8 cellular contexts compared by ENCODE assay signal in the genomic region with DNA sequence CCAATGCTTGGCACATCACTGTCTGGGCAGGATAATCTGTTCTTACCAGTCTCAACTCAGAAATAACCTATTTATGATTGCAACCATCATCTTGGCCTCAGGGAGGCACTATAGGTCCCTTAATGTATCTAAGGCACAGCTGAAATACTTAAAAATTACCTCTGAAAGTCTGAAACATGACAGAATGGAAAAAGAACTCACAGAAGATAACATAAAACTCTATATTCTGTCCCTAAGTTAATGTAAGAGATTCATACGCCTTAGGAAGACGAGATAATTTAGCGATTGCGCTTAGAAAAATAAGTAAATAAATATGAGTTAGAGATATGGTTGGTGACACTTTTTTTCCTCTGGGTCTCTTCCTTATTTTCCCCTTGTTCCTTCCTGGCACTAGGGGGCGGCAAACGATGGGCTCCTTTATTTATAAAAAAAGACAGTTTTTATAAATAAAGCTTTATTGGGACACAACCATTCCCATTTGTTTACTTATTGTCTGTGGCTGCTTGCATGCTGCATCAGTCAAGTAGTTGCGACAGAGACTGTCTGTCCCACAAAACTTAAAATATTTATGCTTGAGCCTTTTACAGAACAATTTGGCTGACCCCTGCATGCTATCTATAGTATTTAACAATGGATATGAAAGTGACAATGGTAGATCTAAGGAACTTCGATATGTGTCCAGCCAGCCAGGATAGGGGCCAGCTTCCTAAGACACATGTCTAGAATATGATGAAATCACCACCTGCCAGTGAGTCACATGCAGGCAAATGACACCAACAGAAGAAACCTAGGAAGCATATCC.
DNase-seq lines count a peak whose midpoint lies in the region; ATAC-seq, FAIRE-seq and TF ChIP-seq lines count a peak whose summit lies in the region.

No MANE protein-coding gene starts in this region.

- FAIRE-seq in GM12891 (lab: Jason Lieb, UNC), result peak; percentile 87

- peaks cover 18% of the 10 kb centered on the region for H3K27me3 Mint-ChIP-seq in activated naive CD8-positive, alpha-beta T cell treated with anti-CD3 and anti-CD28 coated beads, Interleukin-2, amount 50 U/mL, for 24 hours

- ATAC-seq in HG03159 (IDR thresholded peaks at IDR 0.05; ENCODE audit: unreplicated experiment) (peak; percentile 68), GM18861 (IDR thresholded peaks at IDR 0.05; ENCODE audit: unreplicated experiment) (no peak)
- no peak for ATAC-seq in activated naive CD8-positive, alpha-beta T cell treated with anti-CD3 and anti-CD28 coated beads, Interleukin-2, amount 50 U/mL, for 24 hours

- TF ChIP-seq CTCF in tibial nerve (IDR thresholded peaks at IDR 0.05), result peak; percentile 19 to 50 (median 35)

- H3K4me1 Mint-ChIP-seq in activated naive CD8-positive, alpha-beta T cell treated with anti-CD3 and anti-CD28 coated beads, Interleukin-2, amount 50 U/mL, for 24 hours, result peaks cover 4% of the 10 kb centered on the region

- no peak overlapping the region for H3K4me3 ChIP-seq in tibial nerve

- TF ChIP-seq POLR2A in GM12891 (IDR thresholded peaks at IDR 0.05; ENCODE audit: low read depth, low read length), result no peak
- no peak for TF ChIP-seq POLR2A in tibial nerve (IDR thresholded peaks at IDR 0.05)

- H3K36me3 Mint-ChIP-seq in activated naive CD8-positive, alpha-beta T cell treated with anti-CD3 and anti-CD28 coated beads, Interleukin-2, amount 50 U/mL, for 24 hours (ENCODE audit: low read depth), result no peaks in the 10 kb centered on the region

- no peaks in the 10 kb centered on the region for H3K9me3 Mint-ChIP-seq in activated naive CD8-positive, alpha-beta T cell treated with anti-CD3 and anti-CD28 coated beads, Interleukin-2, amount 50 U/mL, for 24 hours

- H3K4me1 ChIP-seq in tibial nerve, result peaks cover 0 to 5% (median 0%) of the 10 kb centered on the region in 4 donors

- 37 to 42% methylated on average over 8 of the region's 8 CpGs for WGBS in tibial nerve, 2 donors

- H3K36me3 ChIP-seq in tibial nerve, result no peaks in the 10 kb centered on the region

- H3K27ac Mint-ChIP-seq in activated naive CD8-positive, alpha-beta T cell treated with anti-CD3 and anti-CD28 coated beads, Interleukin-2, amount 50 U/mL, for 24 hours, result no peak overlapping the region

- no peaks in the 10 kb centered on the region for H3K9me3 ChIP-seq in tibial nerve

- no peaks in the 10 kb centered on the region for H3K27me3 ChIP-seq in tibial nerve

- peak; percentile 34 for DNase-seq in AG20443 (ENCODE audit: low spot score)
- DNase-seq in GM12891 (ENCODE audit: insufficient read length, low spot score), result no peak
- DNase-seq in NCI-H345 treated with DMSO at 0.1 percent for 48 hours (lab: John Stamatoyannopoulos, UW; ENCODE audit: unreplicated experiment), result peak; percentile 26
- DNase-seq in activated naive CD8-positive, alpha-beta T cell treated with anti-CD3 and anti-CD28 coated beads, Interleukin-2, amount 50 U/mL, for 24 hours, result peak; percentile 16
- peak; percentile 45 for DNase-seq in iPS-NIHi7 (ENCODE audit: extremely low spot score)
- DNase-seq in tibial nerve (ENCODE audit: low spot score in 2 of 2), result peak in 1 of 2 donors; percentile 58

- TF ChIP-seq EP300 in tibial nerve (IDR thresholded peaks at IDR 0.05), result no peak

- H3K27ac ChIP-seq in tibial nerve, result no peak overlapping the region

- no peak overlapping the region for H3K4me3 Mint-ChIP-seq in activated naive CD8-positive, alpha-beta T cell treated with anti-CD3 and anti-CD28 coated beads, Interleukin-2, amount 50 U/mL, for 24 hours

TF ChIP-seq in GM12891, 5 proteins besides CTCF, POLR2A, EP300 and RAD21:
- TF ChIP-seq TAF1 (IDR thresholded peaks at IDR 0.05; ENCODE audit: low read depth, low read length), result no peak
- TF ChIP-seq PAX5 (IDR thresholded peaks at IDR 0.05; ENCODE audit: insufficient read depth, low read length, severe bottlenecking), result no peak
- no peak for TF ChIP-seq POLR2AphosphoS5 (IDR thresholded peaks at IDR 0.05; ENCODE audit: low read depth, low read length)
- TF ChIP-seq POU2F2 (IDR thresholded peaks at IDR 0.05; ENCODE audit: low read depth, low read length), result no peak
- no peak for TF ChIP-seq SPI1 (IDR thresholded peaks at IDR 0.05; ENCODE audit: low read depth, low read length)
